ENCODE assay signal across 8 cellular contexts in the genomic region with DNA sequence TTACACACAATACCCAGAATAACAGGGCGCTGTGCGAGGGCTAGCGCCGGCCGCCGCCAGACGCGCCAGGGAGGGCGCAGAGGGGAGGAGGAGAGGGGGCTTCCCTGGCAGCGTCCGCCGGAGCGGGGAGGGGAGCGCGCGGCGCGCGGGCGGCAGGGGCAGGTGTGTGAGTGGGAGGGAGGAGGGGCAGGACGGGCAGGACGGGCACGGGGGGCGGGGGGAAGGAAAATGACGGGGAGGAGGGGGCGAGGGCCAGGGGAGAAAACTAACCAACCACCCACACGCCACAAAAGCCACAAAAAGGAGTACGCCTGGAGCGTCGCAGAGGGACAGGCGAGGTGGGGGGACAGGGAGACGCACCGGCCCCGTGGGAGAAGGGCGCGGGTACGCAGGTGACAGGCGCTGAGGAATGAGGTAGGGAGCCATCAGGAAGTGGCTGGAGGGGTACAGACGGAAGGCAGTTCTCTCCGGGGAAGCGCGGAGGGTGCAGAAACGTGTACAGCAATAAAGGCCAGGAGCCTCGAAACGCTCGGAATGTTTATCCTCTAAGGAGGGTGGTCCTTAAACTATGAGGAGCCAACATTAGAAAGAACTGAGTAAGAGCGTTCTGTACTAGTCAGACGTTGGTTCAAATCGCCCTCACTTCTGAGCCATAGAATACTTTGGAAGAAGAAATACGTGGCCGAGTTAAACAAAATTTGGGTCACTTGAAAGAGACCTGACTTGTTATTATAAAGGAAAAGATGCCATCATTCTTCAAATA. TPM values are rescaled to one million over a fixed set of nuclear protein-coding genes. Genes with fewer than 3 reads are reported as not detected.
DNase-seq lines count a peak whose midpoint lies in the region; ATAC-seq, FAIRE-seq and TF ChIP-seq lines count a peak whose summit lies in the region.

No MANE protein-coding gene starts in this region.

- H4K20me1 ChIP-seq in SU-DHL-6 (ENCODE audit: low read depth, low read length): 0 out of 2 replicates have a peak, but pooled peaks cover 3% of the 10 kb centered on the region

- 1 to 3% (median 2%) methylated on average over 33 to 51 of the region's 51 CpGs for WGBS in small intestine, 3 donors

- H3K36me3 Mint-ChIP-seq in CD4-positive, CD25-positive, alpha-beta regulatory T cell: peaks cover 2% of the 10 kb centered on the region
- H3K36me3 Mint-ChIP-seq in IgD-negative memory B cell: no peaks in the 10 kb centered on the region

- H3K4me1 ChIP-seq in CD4-positive, CD25-positive, alpha-beta regulatory T cell (ENCODE audit: control insufficient read depth, insufficient read depth, low read length, poor library complexity, severe bottlenecking): peaks cover 54% of the 10 kb centered on the region
- H3K4me1 ChIP-seq in ascending aorta (peaks cover 0 to 4% of the 10 kb centered on the region in 2 donors), iPS-15b (ENCODE audit: control insufficient read depth, insufficient read depth, low read length) (peaks cover 3% of the 10 kb centered on the region), small intestine (ENCODE audit: control insufficient read depth in 2 of 2, insufficient read depth in 1 of 2, low read depth in 1 of 2, low read length in 1 of 2) (peaks cover 0 to 3% of the 10 kb centered on the region in 2 donors)

- TF ChIP-seq CTCF in SU-DHL-6 (IDR thresholded peaks at IDR 0.05; ENCODE audit: insufficient read depth, low read length, poor library complexity, severe bottlenecking) (no peak), ascending aorta (IDR thresholded peaks at IDR 0.05) (no peak)

- peak overlapping the region; percentile 93 to 95 (median 95) for H3K27ac Mint-ChIP-seq in CD4-positive, CD25-positive, alpha-beta regulatory T cell
- peak overlapping the region; percentile 92 to 94 (median 92) for H3K27ac Mint-ChIP-seq in IgD-negative memory B cell

- FAIRE-seq in small intestine (lab: Jason Lieb, UNC): no peak

- H3K27ac ChIP-seq in CD4-positive, CD25-positive, alpha-beta regulatory T cell (ENCODE audit: insufficient read depth, low read length, poor library complexity, severe bottlenecking): peak overlapping the region; percentile 79
- no peak overlapping the region for H3K27ac ChIP-seq in SU-DHL-6 (ENCODE audit: low read depth, low read length)
- H3K27ac ChIP-seq in ascending aorta: peak overlapping the region; percentile 74 to 83
- H3K27ac ChIP-seq in small intestine (ENCODE audit: low read depth in 1 of 2, low read length in 1 of 2): peak overlapping the region in 1 of 2 donors; percentile 85

- H3K4me3 ChIP-seq in CD4-positive, CD25-positive, alpha-beta regulatory T cell (ENCODE audit: low read depth, low read length): peak overlapping the region; percentile 65
- peak overlapping the region; percentile 72 for H3K4me3 ChIP-seq in SU-DHL-6 (ENCODE audit: insufficient read depth, low read length, poor library complexity, severe bottlenecking)
- peak overlapping the region; percentile 76 to 78 for H3K4me3 ChIP-seq in ascending aorta
- H3K4me3 ChIP-seq in iPS-15b (ENCODE audit: low read depth, low read length): peak overlapping the region; percentile 76
- peak overlapping the region; percentile 95 to 97 for H3K4me3 ChIP-seq in small intestine (ENCODE audit: low read depth in 1 of 2, low read length in 2 of 2)

- H3K27me3 ChIP-seq in CD4-positive, CD25-positive, alpha-beta regulatory T cell (ENCODE audit: control insufficient read depth, insufficient read depth, low read length): peaks cover 3% of the 10 kb centered on the region
- H3K27me3 ChIP-seq in SU-DHL-6 (ENCODE audit: low read length) (no peaks in the 10 kb centered on the region), ascending aorta (no peaks in the 10 kb centered on the region), iPS-15b (ENCODE audit: control insufficient read depth, insufficient read depth, low read length) (peaks cover 3% of the 10 kb centered on the region), small intestine (ENCODE audit: control insufficient read depth in 2 of 2, insufficient read depth in 2 of 2, low read length in 2 of 2) (no peaks in the 10 kb centered on the region)

- peaks cover 27 to 72% (median 53%) of the 10 kb centered on the region in 4 donors for H3K4me1 Mint-ChIP-seq in CD4-positive, CD25-positive, alpha-beta regulatory T cell
- peaks cover 19 to 26% (median 21%) of the 10 kb centered on the region in 3 donors for H3K4me1 Mint-ChIP-seq in IgD-negative memory B cell

- intact Hi-C loops in ascending aorta (cut with DNase I): loop anchor here (5.0 to 10.0 kb wide), 4 partner anchors 681 to 1609 kb away; partner anchors contain the start of genes RAB5A and TBC1D5

- peak overlapping the region; percentile 56 for H3K9ac ChIP-seq in SU-DHL-6 (ENCODE audit: low read length)
- no peak overlapping the region for H3K9ac ChIP-seq in iPS-15b (ENCODE audit: low read depth, low read length)

- peaks cover 0 to 2% (median 0%) of the 10 kb centered on the region in 7 donors for H3K9me3 Mint-ChIP-seq in CD4-positive, CD25-positive, alpha-beta regulatory T cell
- H3K9me3 Mint-ChIP-seq in IgD-negative memory B cell: no peaks in the 10 kb centered on the region

- peaks cover 12% of the 10 kb centered on the region for H3F3A ChIP-seq in SU-DHL-6 (ENCODE audit: insufficient read depth)

- no peaks in the 10 kb centered on the region for H3K36me3 ChIP-seq in CD4-positive, CD25-positive, alpha-beta regulatory T cell (ENCODE audit: control insufficient read depth, insufficient read depth, low read length)
- H3K36me3 ChIP-seq in SU-DHL-6 (ENCODE audit: low read length) (no peaks in the 10 kb centered on the region), ascending aorta (no peaks in the 10 kb centered on the region), iPS-15b (ENCODE audit: control insufficient read depth, insufficient read depth, low read length) (no peaks in the 10 kb centered on the region), small intestine (ENCODE audit: control insufficient read depth in 2 of 2, insufficient read depth in 2 of 2, low read length in 2 of 2) (no peaks in the 10 kb centered on the region)

- peak overlapping the region; percentile 95 for H2AFZ ChIP-seq in SU-DHL-6 (ENCODE audit: low read depth, low read length, severe bottlenecking)

- peaks cover 36% of the 10 kb centered on the region for H3K27me3 Mint-ChIP-seq in CD4-positive, CD25-positive, alpha-beta regulatory T cell
- H3K27me3 Mint-ChIP-seq in IgD-negative memory B cell: peaks cover 9% of the 10 kb centered on the region

- DNase-seq in CD4-positive, CD25-positive, alpha-beta regulatory T cell: peak in 2 of 3 donors; percentile 63 to 67
- no peak for DNase-seq in ascending aorta (ENCODE audit: low spot score in 2 of 2)
- DNase-seq in small intestine: peak; percentile 51

- H3K4me3 Mint-ChIP-seq in CD4-positive, CD25-positive, alpha-beta regulatory T cell: peak overlapping the region; percentile 92 to 98 (median 94)
- peak overlapping the region; percentile 74 to 96 (median 90) for H3K4me3 Mint-ChIP-seq in IgD-negative memory B cell

- peak; percentile 31 to 42 for ATAC-seq in CD4-positive, CD25-positive, alpha-beta regulatory T cell (ENCODE audit: low read depth in 2 of 2)
- ATAC-seq in GM19455 (IDR thresholded peaks at IDR 0.05; ENCODE audit: unreplicated experiment): no peak
- no peak for ATAC-seq in GM21737 (IDR thresholded peaks at IDR 0.05; ENCODE audit: unreplicated experiment)

- H3K9me2 ChIP-seq in SU-DHL-6 (replicated peaks; ENCODE audit: insufficient read depth, low read length): no peaks in the 10 kb centered on the region

- no peaks in the 10 kb centered on the region for H3K79me2 ChIP-seq in SU-DHL-6 (ENCODE audit: insufficient read depth, low read length)

- peak overlapping the region; percentile 93 for H3K4me2 ChIP-seq in SU-DHL-6 (ENCODE audit: low read depth, low read length, poor library complexity, severe bottlenecking)

- H3K9me3 ChIP-seq in CD4-positive, CD25-positive, alpha-beta regulatory T cell (ENCODE audit: control insufficient read depth in 2 of 2, low read length in 2 of 2): no peaks in the 10 kb centered on the region
- no peaks in the 10 kb centered on the region for H3K9me3 ChIP-seq in SU-DHL-6 (ENCODE audit: insufficient read depth, low read length)
- H3K9me3 ChIP-seq in ascending aorta: no peaks in the 10 kb centered on the region
- no peaks in the 10 kb centered on the region for H3K9me3 ChIP-seq in iPS-15b (ENCODE audit: control insufficient read depth, insufficient read depth, low read length)
- H3K9me3 ChIP-seq in small intestine (ENCODE audit: control insufficient read depth, low read depth): no peaks in the 10 kb centered on the region

RNA-seq across cellular contexts. Expression of gene SATB1, which starts 0.7 kb away (rescaled TPM):
- 121 TPM for total RNA-seq in CD4-positive, CD25-positive, alpha-beta regulatory T cell
- polyA plus RNA-seq in CD4-positive, CD25-positive, alpha-beta regulatory T cell: 10 to 100 TPM; 31.8 to 75.9 (median 52.8) TPM
- 11.5 TPM for polyA plus RNA-seq in IgD-negative memory B cell
- 7.7 TPM for total RNA-seq in ascending aorta
- 10 to 100 TPM in 1 of 3 donors, 1 to 10 TPM in 2; 8.1 to 10.7 (median 9.5) TPM for polyA plus RNA-seq in small intestine

Comparison
In these comparisons a context has a peak if more than half of its experiments do, and no peak if none do; other contexts are left out.
1. ATAC-seq: peak in CD4-positive, CD25-positive, alpha-beta regulatory T cell (2 of 2); none in GM19455 (single experiment) and GM21737 (single experiment).
2. DNase-seq: peak in CD4-positive, CD25-positive, alpha-beta regulatory T cell (2 of 3) and small intestine (single experiment); none in ascending aorta (0 of 2).
3. Peak in every context shown above with its lines, with median percentiles within 50 percentile points of each other: H3K4me3 ChIP-seq.